Comparison of ENCODE assay signal across 23 cellular contexts in the genomic region with DNA sequence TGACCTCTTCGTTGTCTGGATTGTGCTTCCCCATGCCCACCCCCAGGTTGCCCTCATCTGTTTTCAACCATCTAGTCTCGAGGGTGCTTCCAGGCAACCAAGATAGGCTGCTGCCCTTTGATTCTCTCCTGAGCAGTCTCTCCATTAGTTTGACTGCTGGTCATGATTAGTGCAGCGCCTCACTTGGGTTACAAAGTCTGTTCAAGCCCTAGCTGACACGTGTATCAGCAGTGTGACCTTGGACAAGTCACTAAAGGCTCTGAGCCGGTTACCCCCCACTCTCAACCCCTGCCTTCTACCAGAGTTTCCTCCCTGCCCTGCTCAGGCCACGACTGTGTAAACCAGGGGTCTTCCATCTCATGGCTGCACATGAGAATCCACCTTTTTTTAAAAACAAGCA.
A peak's percentile ranks its signal among the peaks of the same experiment; 100 is the strongest.
DNase-seq lines count a peak whose midpoint lies in the region; ATAC-seq, FAIRE-seq and TF ChIP-seq lines count a peak whose summit lies in the region.
"Had no signal": no experiment of that assay in that cellular context is flagged by ENCODE, and none has a peak within 500 bp of the region (broad histone marks: within the 10 kb centered on the region; RNA-seq: fewer than 3 reads in every experiment).

No MANE protein-coding gene starts in this region.

- no peak overlapping the region for H3K27ac ChIP-seq in small intestine (ENCODE audit: low read depth in 1 of 2, low read length in 1 of 2)
- H3K27ac ChIP-seq: BLaER1 treated with 17β-estradiol and CSF1 and Interleukin-3, amounts not matched to agents 10 nM and 100 nM; C4-2B had no signal

- no peak overlapping the region for H3K4me3 ChIP-seq in small intestine (ENCODE audit: low read depth in 1 of 2, low read length in 2 of 2)
- H3K4me3 ChIP-seq: BLaER1 treated with 17β-estradiol and CSF1 and Interleukin-3, amounts not matched to agents 10 nM and 100 nM had no signal

- H3K4me3 Mint-ChIP-seq in stimulated activated naive CD8-positive, alpha-beta T cell treated with anti-CD3 and anti-CD28 coated beads, Interleukin-15, amount 100 ng/mL, for 72 hours, result no peak overlapping the region
- H3K4me3 Mint-ChIP-seq in nephron progenitor cell, result no peak overlapping the region
- H3K4me3 Mint-ChIP-seq: B cell; CD4-positive, alpha-beta T cell; CD8-positive, alpha-beta T cell had no signal

- no peak for DNase-seq in stimulated activated naive CD8-positive, alpha-beta T cell treated with anti-CD3 and anti-CD28 coated beads, Interleukin-15, amount 100 ng/mL, for 72 hours
- DNase-seq in stimulated activated naive CD8-positive, alpha-beta T cell treated with anti-CD3 and anti-CD28 coated beads, Interleukin-15, Interleukin-2, amounts not matched to agents 100 U/mL and 50 U/mL, for 24 hours, result no peak
- no peak for DNase-seq in nephron progenitor cell
- peak; percentile 46 for DNase-seq in small intestine
- DNase-seq in retina, result no peak
- no peak for DNase-seq in medulla oblongata (ENCODE audit: extremely low spot score)
- DNase-seq: 8988T; ACHN; AML-193; Caco-2; Calu3; CD4-positive, alpha-beta T cell; CD8-positive, alpha-beta T cell; DMS79 treated with DMSO at 0.1 percent for 48 hours; GF-D8 had no signal

- peak; percentile 19 for ATAC-seq in stimulated activated naive CD8-positive, alpha-beta T cell treated with anti-CD3 and anti-CD28 coated beads, Interleukin-15, amount 100 ng/mL, for 72 hours
- no peak for ATAC-seq in stimulated activated naive CD8-positive, alpha-beta T cell treated with anti-CD3 and anti-CD28 coated beads, Interleukin-15, Interleukin-2, amounts not matched to agents 100 U/mL and 50 U/mL, for 24 hours
- ATAC-seq: CD8-positive, alpha-beta T cell had no signal

- H3K27me3 ChIP-seq in small intestine (ENCODE audit: control insufficient read depth in 2 of 2, insufficient read depth in 2 of 2, low read length in 2 of 2), result no peaks in the 10 kb centered on the region
- H3K27me3 ChIP-seq: BLaER1 treated with 17β-estradiol and CSF1 and Interleukin-3, amounts not matched to agents 10 nM and 100 nM had no signal

- peaks cover 29% of the 10 kb centered on the region for H3K4me1 Mint-ChIP-seq in stimulated activated naive CD8-positive, alpha-beta T cell treated with anti-CD3 and anti-CD28 coated beads, Interleukin-15, amount 100 ng/mL, for 72 hours
- peaks cover 12% of the 10 kb centered on the region for H3K4me1 Mint-ChIP-seq in nephron progenitor cell

- H3K9me3 Mint-ChIP-seq in stimulated activated naive CD8-positive, alpha-beta T cell treated with anti-CD3 and anti-CD28 coated beads, Interleukin-15, amount 100 ng/mL, for 72 hours, result peaks cover 6 to 12% of the 10 kb centered on the region in 2 donors
- H3K9me3 Mint-ChIP-seq in nephron progenitor cell, result peaks cover 10% of the 10 kb centered on the region
- H3K9me3 Mint-ChIP-seq: CD4-positive, alpha-beta T cell had no signal

- TF ChIP-seq CTCF in nephron progenitor cell (IDR thresholded peaks at IDR 0.05), result no peak

- WGBS in small intestine, 3 donors, result 50 to 71% (median 53%) methylated on average over 6 of the region's 6 CpGs

- H3K9me3 ChIP-seq in small intestine (ENCODE audit: control insufficient read depth, low read depth), result no peaks in the 10 kb centered on the region
- H3K9me3 ChIP-seq: Caco-2 had no signal

- no peak overlapping the region for H3K27ac Mint-ChIP-seq in stimulated activated naive CD8-positive, alpha-beta T cell treated with anti-CD3 and anti-CD28 coated beads, Interleukin-15, amount 100 ng/mL, for 72 hours
- peak overlapping the region; percentile 39 for H3K27ac Mint-ChIP-seq in nephron progenitor cell
- H3K27ac Mint-ChIP-seq: B cell; CD4-positive, alpha-beta T cell had no signal

- no peak for FAIRE-seq in small intestine (lab: Jason Lieb, UNC)
- FAIRE-seq: A204.1, D721Med, G401.6, GM12891, GM19239 had no signal

- no peaks in the 10 kb centered on the region for H3K36me3 ChIP-seq in small intestine (ENCODE audit: control insufficient read depth in 2 of 2, insufficient read depth in 2 of 2, low read length in 2 of 2)
- H3K36me3 ChIP-seq: BLaER1 treated with 17β-estradiol and CSF1 and Interleukin-3, amounts not matched to agents 10 nM and 100 nM had no signal

- H3K36me3 Mint-ChIP-seq in nephron progenitor cell (ENCODE audit: low read depth), result peaks cover 8% of the 10 kb centered on the region

- no peaks in the 10 kb centered on the region for H3K4me1 ChIP-seq in small intestine (ENCODE audit: control insufficient read depth in 2 of 2, insufficient read depth in 1 of 2, low read depth in 1 of 2, low read length in 1 of 2)
- H3K4me1 ChIP-seq: Caco-2 had no signal

- H3K27me3 Mint-ChIP-seq in stimulated activated naive CD8-positive, alpha-beta T cell treated with anti-CD3 and anti-CD28 coated beads, Interleukin-15, amount 100 ng/mL, for 72 hours, result no peaks in the 10 kb centered on the region
- peaks cover 2% of the 10 kb centered on the region for H3K27me3 Mint-ChIP-seq in nephron progenitor cell (ENCODE audit: low read depth, poor library complexity)
- H3K27me3 Mint-ChIP-seq: CD4-positive, alpha-beta T cell had no signal
